In genomic region chr14:102020058-102020971, GRCh38 we compare ENCODE assay signal across 11 cellular contexts. TPM values are rescaled to one million over a fixed set of nuclear protein-coding genes. Genes with fewer than 3 reads are reported as not detected.
DNase-seq lines count a peak whose midpoint lies in the region; FAIRE-seq and TF ChIP-seq lines count a peak whose summit lies in the region.
"Had no signal": no experiment of that assay in that cellular context is flagged by ENCODE, and none has a peak within 500 bp of the region (broad histone marks: within the 10 kb centered on the region; RNA-seq: fewer than 3 reads in every experiment).

No MANE protein-coding gene starts in this region.

- FAIRE-seq in RCC 7860 (lab: Jason Lieb, UNC), result peak; percentile 89
- FAIRE-seq: G401.6 had no signal

- no peak for TF ChIP-seq CTCF in GM10248 (IDR thresholded peaks at IDR 0.05; ENCODE audit: control extremely low read depth, extremely low read depth, low read depth, missing control alignments)

- no peak overlapping the region for H3K23ac ChIP-seq in neuronal stem cell (ENCODE audit: low read depth, low read length, poor library complexity)

- CTCF ChIA-PET in GM10248 (lab: Yijun Ruan, JAX), result interaction anchor here (1.3 to 1.4 kb wide), 2 partner anchors 12 to 17 kb away, joined by 3 to 6 read pairs; no protein-coding TSS in a partner anchor

- no peak overlapping the region for H2AFZ ChIP-seq in neuronal stem cell (ENCODE audit: low read length)

- no peaks in the 10 kb centered on the region for H3K9me3 ChIP-seq in neuronal stem cell (replicated peaks in 1 of 2; ENCODE audit: control insufficient read depth in 2 of 2, insufficient read depth in 1 of 2, low read depth in 1 of 2, low read length in 2 of 2)
- H3K9me3 ChIP-seq: HAP-1 had no signal

- H3K4me1 Mint-ChIP-seq in activated naive CD8-positive, alpha-beta T cell treated with anti-CD3 and anti-CD28 coated beads for 36 hours, result peaks cover 28% of the 10 kb centered on the region

- no peak overlapping the region for H3K27ac ChIP-seq in neuronal stem cell (replicated peaks; ENCODE audit: low read length)

- no peak overlapping the region for H4K91ac ChIP-seq in neuronal stem cell (ENCODE audit: low read depth, low read length, poor library complexity)

- H3K27ac Mint-ChIP-seq in activated naive CD8-positive, alpha-beta T cell treated with anti-CD3 and anti-CD28 coated beads for 36 hours, result peak overlapping the region; percentile 91

- no peaks in the 10 kb centered on the region for H3K79me1 ChIP-seq in neuronal stem cell (ENCODE audit: low read depth, low read length)

- no peaks in the 10 kb centered on the region for H3K4me1 ChIP-seq in neuronal stem cell (ENCODE audit: control insufficient read depth in 2 of 2, insufficient read depth in 1 of 2, low read depth in 1 of 2, low read length in 2 of 2)
- H3K4me1 ChIP-seq: HAP-1 had no signal

- POLR2A ChIA-PET in GM10248 (lab: Yijun Ruan, JAX), result interaction anchor here (0.5 kb wide), 1 partner anchor 41 kb away, joined by 3 read pairs; no protein-coding TSS in a partner anchor

- H3K4me2 ChIP-seq in neuronal stem cell (ENCODE audit: insufficient read depth, low read length, poor library complexity, severe bottlenecking), result no peak overlapping the region

- H4K8ac ChIP-seq in neuronal stem cell (ENCODE audit: low read depth, low read length), result no peak overlapping the region

- no peak overlapping the region for H2BK15ac ChIP-seq in neuronal stem cell (ENCODE audit: low read length)

- H3K27me3 ChIP-seq in neuronal stem cell (ENCODE audit: control insufficient read depth in 3 of 3, insufficient read depth in 3 of 3, low read depth in 1 of 3, low read length in 3 of 3), result no peaks in the 10 kb centered on the region

- no peak overlapping the region for H2BK5ac ChIP-seq in neuronal stem cell (ENCODE audit: low read length)

- H3K9me3 Mint-ChIP-seq in activated naive CD8-positive, alpha-beta T cell treated with anti-CD3 and anti-CD28 coated beads for 36 hours, result no peaks in the 10 kb centered on the region

- H2AK5ac ChIP-seq in neuronal stem cell (ENCODE audit: low read depth, low read length), result no peak overlapping the region

- H3K27me3 Mint-ChIP-seq in activated naive CD8-positive, alpha-beta T cell treated with anti-CD3 and anti-CD28 coated beads for 36 hours, result no peaks in the 10 kb centered on the region

- DNase-seq in AG20443 (ENCODE audit: low spot score), result peak; percentile 71
- DNase-seq in RCC 7860 (ENCODE audit: low spot score), result peak; percentile 84
- DNase-seq in activated naive CD8-positive, alpha-beta T cell treated with anti-CD3 and anti-CD28 coated beads for 36 hours, result peak; percentile 74
- DNase-seq in non-pigmented ciliary epithelial cell (ENCODE audit: low read depth), result peak; percentile 78
- DNase-seq in NCI-H1694 (lab: John Stamatoyannopoulos, UW), result no peak
- DNase-seq in GM10248 (ENCODE audit: extremely low spot score), result no peak
- no peak for DNase-seq in neuronal stem cell (ENCODE audit: low spot score)
- DNase-seq in NCI-H187 treated with DMSO at 0.1 percent for 48 hours (lab: John Stamatoyannopoulos, UW), result no peak
- DNase-seq: left colon had no signal

- H3K18ac ChIP-seq in neuronal stem cell (ENCODE audit: low read length), result no peak overlapping the region

- H3K4ac ChIP-seq in neuronal stem cell (ENCODE audit: low read length), result no peak overlapping the region

- peaks cover 44% of the 10 kb centered on the region for H3K36me3 Mint-ChIP-seq in activated naive CD8-positive, alpha-beta T cell treated with anti-CD3 and anti-CD28 coated beads for 36 hours

- H3K9ac ChIP-seq in neuronal stem cell (ENCODE audit: low read depth, low read length, poor library complexity), result no peak overlapping the region

- no peak overlapping the region for H3K14ac ChIP-seq in neuronal stem cell (ENCODE audit: low read length)

- H3K36me3 ChIP-seq in neuronal stem cell (replicated peaks in 1 of 2; ENCODE audit: control insufficient read depth in 2 of 2, insufficient read depth in 2 of 2, low read length in 2 of 2), result peaks cover 67 to 100% of the 10 kb centered on the region in 2 donors

- H3K4me3 Mint-ChIP-seq in activated naive CD8-positive, alpha-beta T cell treated with anti-CD3 and anti-CD28 coated beads for 36 hours, result peak overlapping the region; percentile 45

- H3K4me3 ChIP-seq in neuronal stem cell (ENCODE audit: low read length in 2 of 2), result no peak overlapping the region
- H3K4me3 ChIP-seq: HAP-1 had no signal

- H2BK120ac ChIP-seq in neuronal stem cell (ENCODE audit: low read depth, low read length), result no peak overlapping the region

- no peak overlapping the region for H2BK12ac ChIP-seq in neuronal stem cell (ENCODE audit: low read length)

- WGBS in neuronal stem cell (ENCODE audit: extremely low coverage in 2 of 2, insufficient read length in 2 of 2, insufficient replicate concordance in 1 of 2), 2 donors, result no CpG with 5 or more reads among the region's 13 CpGs

RNA-seq across cellular contexts. Expression of gene DYNC1H1, which starts 55.9 kb away (rescaled TPM):
- 100 to 1,000 TPM; 216 to 227 TPM for total RNA-seq in activated naive CD8-positive, alpha-beta T cell treated with anti-CD3 and anti-CD28 coated beads for 36 hours
- polyA plus RNA-seq in neuronal stem cell (2013, experiment 1 of 2), result 54.3 TPM
- polyA plus RNA-seq in neuronal stem cell (2013, experiment 2 of 2), result 50.1 TPM

Comparison
In these comparisons a context has a peak if more than half of its experiments do, and no peak if none do; other contexts are left out.
1. DNase-seq: peak in AG20443 (single experiment), RCC 7860 (single experiment), activated naive CD8-positive, alpha-beta T cell treated with anti-CD3 and anti-CD28 coated beads for 36 hours (single experiment) and non-pigmented ciliary epithelial cell (single experiment); none in NCI-H1694 (single experiment), GM10248 (single experiment), neuronal stem cell (single experiment) and NCI-H187 treated with DMSO at 0.1 percent for 48 hours (single experiment).